8 cellular contexts compared by ENCODE assay signal in genomic region chr18:50878345-50879301, GRCh38. TPM values are rescaled to one million over a fixed set of nuclear protein-coding genes. Genes with fewer than 3 reads are reported as not detected.
DNase-seq lines count a peak whose midpoint lies in the region; ATAC-seq and TF ChIP-seq lines count a peak whose summit lies in the region.

ME2 (plus strand) TSS chr18:50879118; CDS start chr18:50895821, 16,703 bp downstream.

- peaks cover 4% of the 10 kb centered on the region for H3K27me3 Mint-ChIP-seq in activated naive CD8-positive, alpha-beta T cell treated with anti-CD3 and anti-CD28 coated beads, Interleukin-2, amount 10 ng/mL, durations not matched to agents 7 days and 5 days
- H3K27me3 Mint-ChIP-seq in osteocyte (ENCODE audit: unreplicated experiment) = peaks cover 6% of the 10 kb centered on the region

- no peaks in the 10 kb centered on the region for H3K9me2 ChIP-seq in SU-DHL-6 (replicated peaks; ENCODE audit: insufficient read depth, low read length)

- peak; percentile 95 for ATAC-seq in HG02759 (IDR thresholded peaks at IDR 0.05; ENCODE audit: unreplicated experiment)
- peak; percentile 92 for ATAC-seq in activated naive CD8-positive, alpha-beta T cell treated with anti-CD3 and anti-CD28 coated beads, Interleukin-2, amount 10 ng/mL, durations not matched to agents 7 days and 5 days (ENCODE audit: low read depth)
- ATAC-seq in thoracic aorta (ENCODE audit: insufficient number of reproducible peaks, low FRiP score, low read depth) = peak; percentile 94

- H3K4me3 Mint-ChIP-seq in activated naive CD8-positive, alpha-beta T cell treated with anti-CD3 and anti-CD28 coated beads, Interleukin-2, amount 10 ng/mL, durations not matched to agents 7 days and 5 days = peak within 1 kb of the TSS; percentile 99
- peak within 1 kb of the TSS; percentile 97 for H3K4me3 Mint-ChIP-seq in osteocyte (ENCODE audit: unreplicated experiment)

- peaks cover 15% of the 10 kb centered on the region for H3K4me1 Mint-ChIP-seq in activated naive CD8-positive, alpha-beta T cell treated with anti-CD3 and anti-CD28 coated beads, Interleukin-2, amount 10 ng/mL, durations not matched to agents 7 days and 5 days
- peaks cover 11% of the 10 kb centered on the region for H3K4me1 Mint-ChIP-seq in osteocyte (ENCODE audit: unreplicated experiment)

- H3K9ac ChIP-seq in SU-DHL-6 (ENCODE audit: low read length) = peak within 1 kb of the TSS; percentile 76

- H3K4me1 ChIP-seq in thoracic aorta (ENCODE audit: control insufficient read depth in 1 of 2, low read depth in 2 of 2) = peaks cover 0 to 9% of the 10 kb centered on the region in 2 donors

- H3K9me3 Mint-ChIP-seq in activated naive CD8-positive, alpha-beta T cell treated with anti-CD3 and anti-CD28 coated beads, Interleukin-2, amount 10 ng/mL, durations not matched to agents 7 days and 5 days = no peaks in the 10 kb centered on the region
- H3K9me3 Mint-ChIP-seq in osteocyte (ENCODE audit: unreplicated experiment) = no peaks in the 10 kb centered on the region

- POLR2A ChIA-PET in activated naive CD8-positive, alpha-beta T cell treated with anti-CD3 and anti-CD28 coated beads, Interleukin-2, amount 10 ng/mL, durations not matched to agents 7 days and 5 days (lab: Charles Lee) = interaction anchor here (0.6 to 1.9 kb wide), 16 partner anchors 10 to 329 kb away, joined by 3 to 58 read pairs (median 4); partner anchors contain the start of genes ELAC1, MRO and SMAD4

- H3K4me2 ChIP-seq in SU-DHL-6 (ENCODE audit: low read depth, low read length, poor library complexity, severe bottlenecking) = peak within 1 kb of the TSS; percentile 83

- H4K20me1 ChIP-seq in SU-DHL-6 (ENCODE audit: low read depth, low read length) = peaks cover 5% of the 10 kb centered on the region; the same call in 1 of the 2 replicates

- peak within 1 kb of the TSS; percentile 98 for H3K27ac Mint-ChIP-seq in activated naive CD8-positive, alpha-beta T cell treated with anti-CD3 and anti-CD28 coated beads, Interleukin-2, amount 10 ng/mL, durations not matched to agents 7 days and 5 days
- H3K27ac Mint-ChIP-seq in osteocyte (ENCODE audit: unreplicated experiment) = peak within 1 kb of the TSS; percentile 93

- H3K27me3 ChIP-seq in SU-DHL-6 (ENCODE audit: low read length) (no peaks in the 10 kb centered on the region), thoracic aorta (replicated peaks; ENCODE audit: insufficient read depth) (no peaks in the 10 kb centered on the region)

- no peaks in the 10 kb centered on the region; the same call in 1 of the 2 replicates for H3K36me3 ChIP-seq in SU-DHL-6 (ENCODE audit: low read length)
- no peaks in the 10 kb centered on the region for H3K36me3 ChIP-seq in thoracic aorta

- H3K79me2 ChIP-seq in SU-DHL-6 (ENCODE audit: insufficient read depth, low read length) = peaks cover 43% of the 10 kb centered on the region

- H3K36me3 Mint-ChIP-seq in activated naive CD8-positive, alpha-beta T cell treated with anti-CD3 and anti-CD28 coated beads, Interleukin-2, amount 10 ng/mL, durations not matched to agents 7 days and 5 days = no peaks in the 10 kb centered on the region
- H3K36me3 Mint-ChIP-seq in osteocyte (ENCODE audit: unreplicated experiment) = no peaks in the 10 kb centered on the region

- intact Hi-C loops in head of caudate nucleus (cut with DNase I) = loop anchor here (5.0 to 10.0 kb wide), 4 partner anchors 56 to 319 kb away; partner anchors contain the start of genes ELAC1, MEX3C, MRO and SMAD4

- H2AFZ ChIP-seq in SU-DHL-6 (ENCODE audit: low read depth, low read length, severe bottlenecking) = peak within 1 kb of the TSS; percentile 79

- H3F3A ChIP-seq in SU-DHL-6 (ENCODE audit: insufficient read depth) = peaks cover 19% of the 10 kb centered on the region

- H3K9me3 ChIP-seq in SU-DHL-6 (ENCODE audit: insufficient read depth, low read length) (no peaks in the 10 kb centered on the region), thoracic aorta (no peaks in the 10 kb centered on the region)

- TF ChIP-seq CTCF in GM12865 (IDR thresholded peaks at IDR 0.05; ENCODE audit: insufficient read depth, low read depth, low read length, missing control alignments) (no peak), SU-DHL-6 (IDR thresholded peaks at IDR 0.05; ENCODE audit: insufficient read depth, low read length, poor library complexity, severe bottlenecking) (no peak), osteocyte (IDR thresholded peaks at IDR 0.05) (no peak), thoracic aorta (IDR thresholded peaks at IDR 0.05) (no peak)

- peak within 1 kb of the TSS; percentile 86 for H3K4me3 ChIP-seq in GM12865 (ENCODE audit: low read depth, low read length)
- H3K4me3 ChIP-seq in SU-DHL-6 (ENCODE audit: insufficient read depth, low read length, poor library complexity, severe bottlenecking) = peak within 1 kb of the TSS; percentile 94
- peak within 1 kb of the TSS; percentile 98 for H3K4me3 ChIP-seq in thoracic aorta

- DNase-seq in GM12865 (ENCODE audit: low read depth) (peak; percentile 96), NCI-H1417 (lab: John Stamatoyannopoulos, UW) (peak; percentile 91 to 99 (median 98)), head of caudate nucleus (peak; percentile 80 to 98 (median 95)), osteocyte (ENCODE audit: extremely low spot score, unreplicated experiment) (peak; percentile 97), thoracic aorta (ENCODE audit: low spot score) (peak; percentile 69)
- DNase-seq in activated naive CD8-positive, alpha-beta T cell treated with anti-CD3 and anti-CD28 coated beads, Interleukin-2, amount 10 ng/mL, durations not matched to agents 7 days and 5 days = peak; percentile 98

- H3K27ac ChIP-seq in SU-DHL-6 (ENCODE audit: low read depth, low read length) (peak within 1 kb of the TSS; percentile 76), thoracic aorta (peak within 1 kb of the TSS; percentile 83 to 87)

RNA-seq across cellular contexts. Expression of gene ME2, which starts in this region (rescaled TPM):
- total RNA-seq in activated naive CD8-positive, alpha-beta T cell treated with anti-CD3 and anti-CD28 coated beads, Interleukin-2, amount 10 ng/mL, durations not matched to agents 7 days and 5 days = 10 to 100 TPM; 76.3 to 76.7 TPM
- 31.8 and 32.4 TPM in 2 replicates for total RNA-seq in osteocyte
- total RNA-seq in thoracic aorta = 10 to 100 TPM; 42.6 to 73.6 TPM

Comparison
In these comparisons a context has a peak if more than half of its experiments do, and no peak if none do; other contexts are left out.
1. Peak in every context shown above with its lines: DNase-seq, ATAC-seq, H3K4me3 ChIP-seq and H3K27ac ChIP-seq.